In genomic region chr3:165895919-165896318, GRCh38 we compare ENCODE assay signal across 9 cellular contexts. TPM values are rescaled to one million over a fixed set of nuclear protein-coding genes. Genes with fewer than 3 reads are reported as not detected.
DNase-seq lines count a peak whose midpoint lies in the region; ATAC-seq and TF ChIP-seq lines count a peak whose summit lies in the region.
"Had no signal": no experiment of that assay in that cellular context is flagged by ENCODE, and none has a peak within 500 bp of the region (broad histone marks: within the 10 kb centered on the region; RNA-seq: fewer than 3 reads in every experiment).

No MANE protein-coding gene starts in this region.

- no peaks in the 10 kb centered on the region for H3K9me3 ChIP-seq in MG63

- CTCF ChIA-PET in activated CD8-positive, alpha-beta T cell treated with anti-CD3 and anti-CD28 coated beads for 36 hours (lab: Charles Lee): no interaction called here

- H3K9me3 Mint-ChIP-seq in activated CD8-positive, alpha-beta T cell treated with anti-CD3 and anti-CD28 coated beads for 36 hours: peaks cover 4% of the 10 kb centered on the region
- H3K9me3 Mint-ChIP-seq in nephron progenitor cell: no peaks in the 10 kb centered on the region

- no peaks in the 10 kb centered on the region for H3K36me3 Mint-ChIP-seq in activated CD8-positive, alpha-beta T cell treated with anti-CD3 and anti-CD28 coated beads for 36 hours (ENCODE audit: low read depth)
- no peaks in the 10 kb centered on the region for H3K36me3 Mint-ChIP-seq in nephron progenitor cell (ENCODE audit: low read depth)
- H3K36me3 Mint-ChIP-seq: T-cell had no signal

- H3K4me3 Mint-ChIP-seq in activated CD8-positive, alpha-beta T cell treated with anti-CD3 and anti-CD28 coated beads for 36 hours: no peak overlapping the region
- no peak overlapping the region for H3K4me3 Mint-ChIP-seq in nephron progenitor cell
- H3K4me3 Mint-ChIP-seq: T-cell had no signal

- POLR2A ChIA-PET in activated CD8-positive, alpha-beta T cell treated with anti-CD3 and anti-CD28 coated beads for 36 hours (lab: Charles Lee): no interaction called here

- no peaks in the 10 kb centered on the region for H3K36me3 ChIP-seq in MG63

- DNase-seq in NCI-H1436 (lab: John Stamatoyannopoulos, UW) (peak; percentile 8), NCI-H1436 treated with DMSO at 0.1 percent for 48 hours (lab: John Stamatoyannopoulos, UW) (no peak), MG63 (peak; percentile 9), nephron progenitor cell (peak; percentile 73)
- DNase-seq in activated CD8-positive, alpha-beta T cell treated with anti-CD3 and anti-CD28 coated beads for 36 hours: peak; percentile 40
- no peak for DNase-seq in effector CD4-positive, alpha-beta T cell
- DNase-seq: T-cell had no signal

- ATAC-seq in activated CD8-positive, alpha-beta T cell treated with anti-CD3 and anti-CD28 coated beads for 36 hours: no peak
- ATAC-seq in GM21717 (IDR thresholded peaks at IDR 0.05; ENCODE audit: unreplicated experiment): no peak
- ATAC-seq in GM21515 (IDR thresholded peaks at IDR 0.05; ENCODE audit: unreplicated experiment): no peak
- ATAC-seq: T-cell had no signal

- H3K27ac Mint-ChIP-seq in activated CD8-positive, alpha-beta T cell treated with anti-CD3 and anti-CD28 coated beads for 36 hours: no peak overlapping the region
- no peak overlapping the region for H3K27ac Mint-ChIP-seq in nephron progenitor cell
- H3K27ac Mint-ChIP-seq: T-cell had no signal

- no peaks in the 10 kb centered on the region for H3K4me1 Mint-ChIP-seq in activated CD8-positive, alpha-beta T cell treated with anti-CD3 and anti-CD28 coated beads for 36 hours (ENCODE audit: low read depth)
- H3K4me1 Mint-ChIP-seq in nephron progenitor cell: no peaks in the 10 kb centered on the region
- H3K4me1 Mint-ChIP-seq: T-cell had no signal

- no peak overlapping the region for H3K4me3 ChIP-seq in MG63

- peak; percentile 16 for TF ChIP-seq CTCF in activated CD8-positive, alpha-beta T cell treated with anti-CD3 and anti-CD28 coated beads for 36 hours (IDR thresholded peaks at IDR 0.05)
- peak; percentile 61 for TF ChIP-seq CTCF in nephron progenitor cell (IDR thresholded peaks at IDR 0.05)

- intact Hi-C loops in activated CD8-positive, alpha-beta T cell treated with anti-CD3 and anti-CD28 coated beads for 36 hours (cut with micrococcal nuclease): no loop called here

- no peaks in the 10 kb centered on the region for H3K27me3 ChIP-seq in MG63

- H3K27me3 Mint-ChIP-seq in activated CD8-positive, alpha-beta T cell treated with anti-CD3 and anti-CD28 coated beads for 36 hours: no peaks in the 10 kb centered on the region
- peaks cover 6% of the 10 kb centered on the region for H3K27me3 Mint-ChIP-seq in nephron progenitor cell (ENCODE audit: low read depth, poor library complexity)
- H3K27me3 Mint-ChIP-seq: T-cell had no signal

RNA-seq across cellular contexts. Expression of gene BCHE, which starts 58.7 kb away (rescaled TPM):
- not detected in 2 replicates for total RNA-seq in MG63 (2014; rRNA removed; shearing (Covaris generic); ENCODE audit: low replicate concordance)
- not detected for total RNA-seq in activated CD8-positive, alpha-beta T cell treated with anti-CD3 and anti-CD28 coated beads for 36 hours
- total RNA-seq: T-cell had no signal

Comparison
In these comparisons a context has a peak if more than half of its experiments do, and no peak if none do; other contexts are left out.
1. DNase-seq: peak in NCI-H1436 (single experiment), MG63 (single experiment), activated CD8-positive, alpha-beta T cell treated with anti-CD3 and anti-CD28 coated beads for 36 hours (single experiment) and nephron progenitor cell (single experiment); none in NCI-H1436 treated with DMSO at 0.1 percent for 48 hours (single experiment) and effector CD4-positive, alpha-beta T cell (single experiment).